In the genomic region with DNA sequence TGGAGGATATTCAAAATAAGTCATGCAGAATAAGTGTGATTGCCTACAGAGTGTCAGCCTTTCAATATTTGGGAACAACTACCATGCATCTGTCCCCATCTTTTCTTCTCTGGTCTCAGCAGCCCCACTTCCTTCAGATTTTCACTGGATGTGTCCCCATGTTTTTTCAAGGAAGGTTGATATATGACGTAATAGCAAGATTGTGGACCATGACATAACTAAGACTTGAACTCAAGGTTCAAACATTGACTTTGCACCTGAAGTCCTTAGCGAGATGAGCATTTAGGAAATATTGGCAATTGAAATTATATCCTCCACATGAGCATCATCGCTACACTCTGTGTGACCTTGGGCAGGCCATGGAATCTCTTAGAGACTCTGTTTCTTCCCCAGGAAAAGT, we compare ENCODE assay signal across 17 cellular contexts. TPM values are rescaled to one million over a fixed set of nuclear protein-coding genes. Genes with fewer than 3 reads are reported as not detected.
A peak's percentile ranks its signal among the peaks of the same experiment; 100 is the strongest.
DNase-seq lines count a peak whose midpoint lies in the region; ATAC-seq, FAIRE-seq and TF ChIP-seq lines count a peak whose summit lies in the region.
"Had no signal": no experiment of that assay in that cellular context is flagged by ENCODE, and none has a peak within 500 bp of the region (broad histone marks: within the 10 kb centered on the region; RNA-seq: fewer than 3 reads in every experiment).

No MANE protein-coding gene starts in this region.

- no peaks in the 10 kb centered on the region for H3K9me2 ChIP-seq in Karpas-422 (replicated peaks; ENCODE audit: insufficient read depth, low read length)

- TF ChIP-seq POLR2A in HepG2 (IDR thresholded peaks at IDR 0.05; ENCODE audit: insufficient read depth in 1 of 2, low read depth in 2 of 2, low read length in 2 of 2), result no peak
- TF ChIP-seq POLR2A in right lobe of liver (IDR thresholded peaks at IDR 0.05), result no peak

- H2AFZ ChIP-seq in HepG2 (ENCODE audit: low read length) (no peak overlapping the region), Karpas-422 (ENCODE audit: low read length) (no peak overlapping the region), trophoblast cell (ENCODE audit: insufficient read depth, low read length, poor library complexity) (no peak overlapping the region)

- TF ChIP-seq CTCF in HepG2 (CRISPR knock-in tag; IDR thresholded peaks at IDR 0.05) (no peak), right lobe of liver (IDR thresholded peaks at IDR 0.05) (no peak), GM13976 (IDR thresholded peaks at IDR 0.05; ENCODE audit: borderline replicate concordance, control extremely low read depth, extremely low read depth, insufficient read depth, missing control alignments) (no peak)

- TF ChIP-seq RAD21 in HepG2 (CRISPR knock-in tag; IDR thresholded peaks at IDR 0.05), result no peak

- H3K27me3 ChIP-seq in HepG2 (ENCODE audit: control insufficient read depth in 1 of 2, insufficient read depth in 2 of 2, low read length in 2 of 2), result peaks cover 3 to 33% of the 10 kb centered on the region in 2 experiments; a peak in 4 of 5 replicates
- H3K27me3 ChIP-seq in right lobe of liver, result no peaks in the 10 kb centered on the region
- no peaks in the 10 kb centered on the region for H3K27me3 ChIP-seq in Karpas-422 (ENCODE audit: low read length)
- no peaks in the 10 kb centered on the region for H3K27me3 ChIP-seq in trophoblast cell (ENCODE audit: insufficient read depth, low read length)

- no peak overlapping the region for H4K91ac ChIP-seq in trophoblast cell (ENCODE audit: low read depth, low read length)

- in situ Hi-C loops in HepG2 (cut with HindIII; ENCODE audit: extremely low pct_ligation_motif_present, low pct_unique_long_range_greater_than_20kb) (no loop called here), GM13976 (cut with MboI; ENCODE audit: low sequenced_read_pairs, unreplicated experiment) (no loop called here)

- 18% methylated on average over 3 of the region's 3 CpGs for WGBS in HepG2 (ENCODE audit: low lambda C conversion rate)
- WGBS in right lobe of liver (ENCODE audit: insufficient coverage, low coverage, low lambda C conversion rate, missing lambda C conversion rate), result 89% methylated on average over 3 of the region's 3 CpGs
- no CpG with 5 or more reads among the region's 3 CpGs for WGBS in trophoblast cell (ENCODE audit: extremely low coverage, insufficient coverage, insufficient read length)

- H3K79me2 ChIP-seq in HepG2 (ENCODE audit: insufficient read depth, low read length), result no peaks in the 10 kb centered on the region
- H3K79me2 ChIP-seq in Karpas-422 (ENCODE audit: low read length), result no peaks in the 10 kb centered on the region
- H3K79me2 ChIP-seq in trophoblast cell (ENCODE audit: control insufficient read depth, insufficient read depth, low read length, poor library complexity), result peaks cover 7% of the 10 kb centered on the region

- H4K20me1 ChIP-seq in HepG2 (ENCODE audit: insufficient read depth, low read length) (no peaks in the 10 kb centered on the region), Karpas-422 (ENCODE audit: insufficient read depth, low read depth, low read length) (no peaks in the 10 kb centered on the region)

- peaks cover 4% of the 10 kb centered on the region; the same call in 1 of the 2 replicates for H3K4me1 ChIP-seq in HepG2 (ENCODE audit: insufficient read depth, low read length)
- peaks cover 0 to 1% (median 0%) of the 10 kb centered on the region in 4 donors for H3K4me1 ChIP-seq in right lobe of liver
- no peaks in the 10 kb centered on the region; the same call in 1 of the 2 replicates for H3K4me1 ChIP-seq in Karpas-422 (ENCODE audit: low read length)
- H3K4me1 ChIP-seq in trophoblast cell (ENCODE audit: control insufficient read depth in 1 of 2, insufficient read depth in 2 of 2, low read length in 2 of 2), result peaks cover 12 to 18% of the 10 kb centered on the region in 2 experiments

- ATAC-seq in HepG2 (no peak), right lobe of liver (no peak), GM21360 (IDR thresholded peaks at IDR 0.05; ENCODE audit: unreplicated experiment) (no peak)
- ATAC-seq in naive thymus-derived CD8-positive, alpha-beta T cell, result no peak

- CTCF ChIA-PET in HepG2 (lab: Yijun Ruan, JAX; ENCODE audit: low intra/inter-chr PET ratio, low total read pairs), result no interaction called here

- no peak overlapping the region for H3K23ac ChIP-seq in trophoblast cell (ENCODE audit: low read length)

- no peak overlapping the region for H4K8ac ChIP-seq in trophoblast cell (ENCODE audit: low read depth, low read length)

- no peak overlapping the region for H3K4me3 Mint-ChIP-seq in naive thymus-derived CD8-positive, alpha-beta T cell

- no peak overlapping the region for H2BK120ac ChIP-seq in trophoblast cell (ENCODE audit: insufficient read depth, low read length, poor library complexity)

- intact Hi-C loops in HepG2 (cut with micrococcal nuclease; ENCODE audit: unreplicated experiment) (no loop called here), right lobe of liver (cut with DNase I) (no loop called here)

- peak overlapping the region; percentile 93 for H3K4ac ChIP-seq in trophoblast cell (ENCODE audit: low read depth, low read length)

- H3K27me3 Mint-ChIP-seq in naive thymus-derived CD8-positive, alpha-beta T cell, result peaks cover 18 to 48% (median 27%) of the 10 kb centered on the region in 5 donors

- no TSS peak for BruUV-seq in HepG2 (replicated peaks; lab: Mats Ljungman, UMichigan)

- H3K4me3 ChIP-seq in HepG2 (replicated peaks in 1 of 3; ENCODE audit: insufficient read depth in 1 of 3, low read depth in 2 of 3, low read length in 3 of 3) (no peak overlapping the region), right lobe of liver (no peak overlapping the region), Karpas-422 (ENCODE audit: low read length) (no peak overlapping the region), trophoblast cell (ENCODE audit: low read depth, low read length) (no peak overlapping the region)
- H3K4me3 ChIP-seq: GM12878, HAP-1, K562 had no signal

- no peak for FAIRE-seq in HepG2 (lab: Jason Lieb, UNC)
- FAIRE-seq: GM12878, H1, HTR-8/SVneo, K562 had no signal

- H2BK5ac ChIP-seq in trophoblast cell (ENCODE audit: low read depth, low read length, poor library complexity), result no peak overlapping the region

- H3K14ac ChIP-seq in trophoblast cell (ENCODE audit: low read length), result no peak overlapping the region

- H3K36me3 Mint-ChIP-seq in naive thymus-derived CD8-positive, alpha-beta T cell, result peaks cover 6 to 19% (median 14%) of the 10 kb centered on the region in 3 donors

- no peak overlapping the region for H3K18ac ChIP-seq in trophoblast cell (ENCODE audit: low read length)

- H3K9me3 Mint-ChIP-seq in naive thymus-derived CD8-positive, alpha-beta T cell, result peaks cover 0 to 15% (median 0%) of the 10 kb centered on the region in 9 donors
- H3K9me3 Mint-ChIP-seq: CD4-positive, alpha-beta memory T cell had no signal

- POLR2A ChIA-PET in HepG2 (lab: Yijun Ruan, JAX), result no interaction called here
- POLR2A ChIA-PET in naive thymus-derived CD8-positive, alpha-beta T cell (lab: Charles Lee), result no interaction called here

- H3K4me2 ChIP-seq in HepG2 (ENCODE audit: low read depth, low read length) (no peak overlapping the region), Karpas-422 (ENCODE audit: low read depth, low read length, poor library complexity, severe bottlenecking) (no peak overlapping the region), trophoblast cell (ENCODE audit: low read length) (no peak overlapping the region)

- H3K36me3 ChIP-seq in HepG2 (replicated peaks in 1 of 2; ENCODE audit: control insufficient read depth in 1 of 2, insufficient read depth in 2 of 2, low read length in 2 of 2) (no peaks in the 10 kb centered on the region), right lobe of liver (no peaks in the 10 kb centered on the region), Karpas-422 (ENCODE audit: insufficient read depth, low read length) (no peaks in the 10 kb centered on the region), trophoblast cell (ENCODE audit: control insufficient read depth in 1 of 2, insufficient read depth in 2 of 2, low read length in 2 of 2) (peaks cover 0 to 2% of the 10 kb centered on the region in 2 experiments)
- H3K36me3 ChIP-seq: HAP-1 had no signal

- TF ChIP-seq EP300 in HepG2 (IDR thresholded peaks at IDR 0.05; ENCODE audit: low read depth in 2 of 2, low read length in 2 of 2), result no peak
- TF ChIP-seq EP300 in HepG2 (CRISPR knock-in tag; IDR thresholded peaks at IDR 0.05; ENCODE audit: borderline replicate concordance), result no peak

- H3K27ac ChIP-seq in HepG2 (ENCODE audit: extremely low read length, insufficient read depth, low read length), result no peak overlapping the region
- no peak overlapping the region for H3K27ac ChIP-seq in right lobe of liver
- H3K27ac ChIP-seq in Karpas-422 (ENCODE audit: low read length), result no peak overlapping the region
- no peak overlapping the region for H3K27ac ChIP-seq in trophoblast cell (ENCODE audit: low read depth, low read length)

- H3K9ac ChIP-seq in HepG2 (ENCODE audit: insufficient read depth, low read depth, low read length), result no peak overlapping the region
- no peak overlapping the region for H3K9ac ChIP-seq in Karpas-422 (ENCODE audit: low read length)
- H3K9ac ChIP-seq in trophoblast cell (ENCODE audit: low read length), result no peak overlapping the region

- peaks cover 12% of the 10 kb centered on the region for H3K79me1 ChIP-seq in trophoblast cell (ENCODE audit: low read length)

- peaks cover 2 to 15% (median 12%) of the 10 kb centered on the region in 4 donors for H3K4me1 Mint-ChIP-seq in naive thymus-derived CD8-positive, alpha-beta T cell

- H3K9me3 ChIP-seq in HepG2 (ENCODE audit: low read length) (no peaks in the 10 kb centered on the region), right lobe of liver (no peaks in the 10 kb centered on the region), Karpas-422 (ENCODE audit: low read length) (no peaks in the 10 kb centered on the region), trophoblast cell (ENCODE audit: insufficient read depth, low read depth, low read length) (no peaks in the 10 kb centered on the region)
- H3K9me3 ChIP-seq: HAP-1 had no signal

- H4K12ac ChIP-seq in trophoblast cell (ENCODE audit: low read depth, low read length), result no peak overlapping the region

- H2BK12ac ChIP-seq in trophoblast cell (ENCODE audit: low read length), result no peak overlapping the region

- no peak overlapping the region for H2AK5ac ChIP-seq in trophoblast cell (ENCODE audit: low read length)

- no peak for DNase-seq in HepG2 (ENCODE audit: low spot score)
- DNase-seq in right lobe of liver, result no peak
- DNase-seq in Karpas-422, result peak; percentile 14
- no peak for DNase-seq in trophoblast cell
- DNase-seq in naive thymus-derived CD8-positive, alpha-beta T cell, result no peak
- DNase-seq in GM13976 (ENCODE audit: low spot score), result no peak
- DNase-seq: 8988T; ACHN; C1 segment of cervical spinal cord; CD4-positive, alpha-beta memory T cell; DMS79 had no signal

- H3K27ac Mint-ChIP-seq in naive thymus-derived CD8-positive, alpha-beta T cell, result no peak overlapping the region
- H3K27ac Mint-ChIP-seq: CD4-positive, alpha-beta memory T cell had no signal

RNA-seq across cellular contexts. Expression of gene NAV1, which starts 5.8 kb away (rescaled TPM):
- total RNA-seq in HepG2 (2016; rRNA removed; fragmentation: Illumina TruSeq; extraction: Trizol) (0.01 TPM in 1 of 2 replicates, not detected in the other), right lobe of liver (1 to 10 TPM; 2.1 to 7.4 (median 3.7) TPM)
- not detected in 2 replicates for total RNA-seq in HepG2 (2016; cell fraction: cytosol; rRNA removed; fragmentation: Illumina TruSeq; extraction: Trizol; ENCODE audit: low read depth)
- total RNA-seq in HepG2 (2016; cell fraction: insoluble cytoplasmic fraction; rRNA removed; fragmentation: Illumina TruSeq; extraction: Trizol), result 0.02 TPM in 1 of 2 replicates, not detected in the other
- under 0.01 TPM in 1 of 2 replicates, not detected in the other for total RNA-seq in HepG2 (2016; cell fraction: membrane; rRNA removed; fragmentation: Illumina TruSeq; extraction: Trizol)
- total RNA-seq in HepG2 (2016; cell fraction: nucleus; rRNA removed; fragmentation: Illumina TruSeq; extraction: Trizol), result not detected in 2 replicates
- polyA plus RNA-seq in HepG2 (2011; rRNA removed), result 0.04 TPM in 1 of 2 replicates, not detected in the other
- not detected in 2 replicates for polyA plus RNA-seq in HepG2 (2011; cell fraction: cytosol; rRNA removed)
- 0.03 TPM in 1 of 2 replicates, not detected in the other for polyA plus RNA-seq in HepG2 (2011; cell fraction: nucleus; rRNA removed)
- polyA plus RNA-seq in HepG2 (2012), result 0.01 TPM in 2 replicates
- polyA plus RNA-seq in HepG2 (2016; cell fraction: cytosol; fragmentation: Illumina TruSeq; extraction: Trizol; ENCODE audit: low read depth), result not detected in 2 replicates
- not detected in 2 replicates for polyA plus RNA-seq in HepG2 (2016; cell fraction: insoluble cytoplasmic fraction; fragmentation: Illumina TruSeq; extraction: Trizol; ENCODE audit: low read depth)
- polyA plus RNA-seq in HepG2 (2016; cell fraction: membrane; fragmentation: Illumina TruSeq; extraction: Trizol; ENCODE audit: low read depth), result not detected in 2 replicates
- polyA plus RNA-seq in HepG2 (2016; cell fraction: nucleus; fragmentation: Illumina TruSeq; extraction: Trizol; ENCODE audit: insufficient read depth, low read depth), result not detected in 2 replicates
- 0.04 and 0.75 TPM in 2 replicates for polyA minus RNA-seq in HepG2 (2011; rRNA and poly(A)+ RNA removed; ENCODE audit: low replicate concordance)
- polyA minus RNA-seq in HepG2 (2011; cell fraction: cytosol; rRNA and poly(A)+ RNA removed), result not detected in 2 replicates
- polyA minus RNA-seq in HepG2 (2011; cell fraction: nucleus; rRNA and poly(A)+ RNA removed), result not detected in 2 replicates
- 0.83 and 2.9 TPM in 2 replicates for total RNA-seq in Karpas-422 (2014; rRNA removed; shearing (Covaris generic); ENCODE audit: low replicate concordance)
- 38.9 and 40.5 TPM in 2 replicates for polyA plus RNA-seq in trophoblast cell (2013)
- 1 to 10 TPM; 2.1 to 3.0 TPM for total RNA-seq in naive thymus-derived CD8-positive, alpha-beta T cell
- polyA plus RNA-seq in naive thymus-derived CD8-positive, alpha-beta T cell, result 1 to 10 TPM in 1 of 3 donors, under 1 TPM in 2; 0.10 to 1.9 (median 0.41) TPM

RNA-seq across cellular contexts. Expression of gene CSRP1, which starts 37.8 kb away (rescaled TPM):
- total RNA-seq in HepG2 (2016; rRNA removed; fragmentation: Illumina TruSeq; extraction: Trizol), result 68.9 and 70.8 TPM in 2 replicates
- total RNA-seq in HepG2 (2016; cell fraction: cytosol; rRNA removed; fragmentation: Illumina TruSeq; extraction: Trizol; ENCODE audit: low read depth), result 12.3 and 12.8 TPM in 2 replicates
- total RNA-seq in HepG2 (2016; cell fraction: insoluble cytoplasmic fraction; rRNA removed; fragmentation: Illumina TruSeq; extraction: Trizol), result 66.1 and 69.5 TPM in 2 replicates
- total RNA-seq in HepG2 (2016; cell fraction: membrane; rRNA removed; fragmentation: Illumina TruSeq; extraction: Trizol), result 28.9 and 33.8 TPM in 2 replicates
- total RNA-seq in HepG2 (2016; cell fraction: nucleus; rRNA removed; fragmentation: Illumina TruSeq; extraction: Trizol), result 35.6 and 44.2 TPM in 2 replicates
- 14.5 and 17.7 TPM in 2 replicates for polyA plus RNA-seq in HepG2 (2011; rRNA removed)
- 15.2 and 17.2 TPM in 2 replicates for polyA plus RNA-seq in HepG2 (2011; cell fraction: cytosol; rRNA removed)
- polyA plus RNA-seq in HepG2 (2011; cell fraction: nucleus; rRNA removed), result 10.9 and 14.9 TPM in 2 replicates
- 9.9 and 18.8 TPM in 2 replicates for polyA plus RNA-seq in HepG2 (2012)
- 15.3 and 18.6 TPM in 2 replicates for polyA plus RNA-seq in HepG2 (2016; cell fraction: cytosol; fragmentation: Illumina TruSeq; extraction: Trizol; ENCODE audit: low read depth)
- polyA plus RNA-seq in HepG2 (2016; cell fraction: insoluble cytoplasmic fraction; fragmentation: Illumina TruSeq; extraction: Trizol; ENCODE audit: low read depth), result 83.1 and 92.4 TPM in 2 replicates
- 29.6 and 30.8 TPM in 2 replicates for polyA plus RNA-seq in HepG2 (2016; cell fraction: membrane; fragmentation: Illumina TruSeq; extraction: Trizol; ENCODE audit: low read depth)
- polyA plus RNA-seq in HepG2 (2016; cell fraction: nucleus; fragmentation: Illumina TruSeq; extraction: Trizol; ENCODE audit: insufficient read depth, low read depth), result 54.3 and 54.9 TPM in 2 replicates
- polyA minus RNA-seq in HepG2 (2011; rRNA and poly(A)+ RNA removed; ENCODE audit: low replicate concordance), result 22.9 and 266 TPM in 2 replicates
- 8.4 and 9.1 TPM in 2 replicates for polyA minus RNA-seq in HepG2 (2011; cell fraction: cytosol; rRNA and poly(A)+ RNA removed)
- 9.1 and 11.7 TPM in 2 replicates for polyA minus RNA-seq in HepG2 (2011; cell fraction: nucleus; rRNA and poly(A)+ RNA removed)
- 100 to 1,000 TPM in 2 of 6 experiments, 10 to 100 TPM in 4; 54.9 to 158 (median 87.0) TPM for total RNA-seq in right lobe of liver
- total RNA-seq in Karpas-422 (2014; rRNA removed; shearing (Covaris generic); ENCODE audit: low replicate concordance), result 39.8 and 51.8 TPM in 2 replicates
- 326 and 348 TPM in 2 replicates for polyA plus RNA-seq in trophoblast cell (2013)
- 10 to 100 TPM; 21.8 to 22.4 TPM for total RNA-seq in naive thymus-derived CD8-positive, alpha-beta T cell
- 10 to 100 TPM; 43.3 to 48.2 (median 46.1) TPM for polyA plus RNA-seq in naive thymus-derived CD8-positive, alpha-beta T cell
